8 cellular contexts compared by ENCODE assay signal in the genomic region with DNA sequence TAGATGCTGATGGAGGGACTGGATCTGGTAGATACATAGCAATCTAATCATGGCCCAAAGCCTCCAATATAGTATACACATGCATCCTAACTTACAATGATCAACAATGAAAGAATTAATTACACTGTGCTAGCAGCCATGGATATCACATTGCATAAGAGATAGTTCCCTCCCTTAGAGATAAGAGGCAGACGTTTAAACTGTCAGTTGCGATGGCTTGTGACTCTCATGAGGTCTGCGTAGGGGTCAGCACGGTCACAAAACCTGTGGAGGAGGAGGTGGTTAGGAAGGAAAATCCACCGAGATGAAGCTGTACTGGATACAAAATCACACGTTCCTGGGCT. TPM values are rescaled to one million over a fixed set of nuclear protein-coding genes. Genes with fewer than 3 reads are reported as not detected.
DNase-seq lines count a peak whose midpoint lies in the region; ATAC-seq, FAIRE-seq and TF ChIP-seq lines count a peak whose summit lies in the region.

No MANE protein-coding gene starts in this region.

- TF ChIP-seq CTCF in heart left ventricle (IDR thresholded peaks at IDR 0.05), result no peak
- TF ChIP-seq CTCF in K562 (IDR thresholded peaks at IDR 0.05 in 2 of 3, conservative IDR thresholded peaks at IDR 0.05 in 1 of 3; ENCODE audit: insufficient read depth in 2 of 3, low read depth in 1 of 3, low read length in 3 of 3), result no peak

- H2AFZ ChIP-seq in K562 (ENCODE audit: low read depth, low read length), result peak overlapping the region; percentile 81

- DNase-seq in heart left ventricle (no peak), cardiac septum (ENCODE audit: low spot score) (no peak), K562 (ENCODE audit: extremely low read depth in 1 of 4, low spot score in 3 of 4) (peak in 3 of 4 experiments; percentile 27 to 70 (median 34)), mesendoderm (no peak), aorta (no peak), OCI-M2 (lab: John Stamatoyannopoulos, UW; ENCODE audit: unreplicated experiment) (no peak), activated gamma-delta T cell treated with Interleukin-2 at 50 U/mL for 16 hours (no peak), NCI-H2081 treated with DMSO at 0.1 percent for 48 hours (lab: John Stamatoyannopoulos, UW) (no peak)

- BruUV-seq in K562 (replicated peaks; lab: Mats Ljungman, UMichigan), result no TSS peak

- H2AK5ac ChIP-seq in mesendoderm (ENCODE audit: low read length), result no peak overlapping the region

- CTCF ChIA-PET in K562 (lab: Yijun Ruan, JAX; ENCODE audit: low intra/inter-chr PET ratio), result no interaction called here

- H3K27me3 ChIP-seq in heart left ventricle, result no peaks in the 10 kb centered on the region
- H3K27me3 ChIP-seq in K562 (ENCODE audit: control insufficient read depth in 2 of 2, insufficient read depth in 2 of 2, low read length in 2 of 2), result peaks cover 0 to 6% of the 10 kb centered on the region in 2 experiments; a peak in 3 of 5 replicates
- peaks cover 4% of the 10 kb centered on the region for H3K27me3 ChIP-seq in mesendoderm (ENCODE audit: insufficient read depth, low read length, poor library complexity)
- no peaks in the 10 kb centered on the region for H3K27me3 ChIP-seq in aorta (ENCODE audit: control insufficient read depth in 1 of 2, insufficient read depth in 2 of 2, low read length in 1 of 2)

- H3K9me3 ChIP-seq in heart left ventricle, result no peaks in the 10 kb centered on the region
- peaks cover 2% of the 10 kb centered on the region; the same call in 1 of the 2 replicates for H3K9me3 ChIP-seq in K562 (replicated peaks; ENCODE audit: control insufficient read depth, insufficient read depth, low read depth, low read length)
- H3K9me3 ChIP-seq in aorta (ENCODE audit: control insufficient read depth, low read length), result no peaks in the 10 kb centered on the region

- no peak overlapping the region for H3K18ac ChIP-seq in mesendoderm (ENCODE audit: low read length)

- no peak overlapping the region for H2BK15ac ChIP-seq in mesendoderm (replicated peaks; ENCODE audit: low read depth)

- TF ChIP-seq POLR2A in heart left ventricle (IDR thresholded peaks at IDR 0.05) (no peak), K562 (conservative IDR thresholded peaks at IDR 0.05) (no peak)

- H3K79me2 ChIP-seq in K562 (ENCODE audit: control insufficient read depth, insufficient read depth, low read length) (peaks cover 37% of the 10 kb centered on the region), mesendoderm (ENCODE audit: control insufficient read depth, insufficient read depth, low read length) (no peaks in the 10 kb centered on the region)

- H3K4me2 ChIP-seq in K562 (ENCODE audit: insufficient read depth, low read length) (peak overlapping the region; percentile 94), mesendoderm (ENCODE audit: low read length) (peak overlapping the region; percentile 80)

- H3K4ac ChIP-seq in mesendoderm (ENCODE audit: low read depth, low read length), result no peak overlapping the region

- no peak overlapping the region for H4K5ac ChIP-seq in mesendoderm (ENCODE audit: low read length)

- H3K9me1 ChIP-seq in K562 (ENCODE audit: control insufficient read depth, insufficient read depth, low read length), result no peaks in the 10 kb centered on the region

- peak overlapping the region; percentile 57 to 97 (median 87) for H3K4me3 ChIP-seq in heart left ventricle
- peak overlapping the region; percentile 76 for H3K4me3 ChIP-seq in K562
- H3K4me3 ChIP-seq in mesendoderm (ENCODE audit: low read length), result no peak overlapping the region
- H3K4me3 ChIP-seq in aorta (ENCODE audit: low read length in 2 of 2), result peak overlapping the region; percentile 5 to 19

- no peak overlapping the region for H3K56ac ChIP-seq in mesendoderm (ENCODE audit: low read length)

- no peak for TF ChIP-seq RAD21 in K562 (CRISPR knock-in tag; conservative IDR thresholded peaks at IDR 0.05 in 1 of 2, IDR thresholded peaks at IDR 0.05 in 1 of 2)

- H3K27ac ChIP-seq in heart left ventricle, result peak overlapping the region in 11 of 12 donors; percentile 78 to 99 (median 92)
- H3K27ac ChIP-seq in K562 (ENCODE audit: extremely low read depth, low read depth, low read length), result peak overlapping the region; percentile 61; the same call in 2 of the 3 replicates
- H3K27ac ChIP-seq in mesendoderm (ENCODE audit: low read depth, low read length), result no peak overlapping the region
- no peak overlapping the region for H3K27ac ChIP-seq in aorta (ENCODE audit: low read depth in 1 of 2, low read length in 2 of 2)

- H3K79me1 ChIP-seq in mesendoderm (ENCODE audit: low read length), result no peaks in the 10 kb centered on the region

- POLR2A ChIA-PET in K562 (lab: Yijun Ruan, JAX), result interaction anchor here (0.6 to 3.5 kb wide), 3 partner anchors 9 to 11 kb away, joined by 3 to 15 read pairs (median 5); no protein-coding TSS in a partner anchor

- H3K9ac ChIP-seq in K562 (ENCODE audit: insufficient read depth in 1 of 2, low read depth in 2 of 2, low read length in 2 of 2) (peak overlapping the region; percentile 55 to 88), mesendoderm (ENCODE audit: low read length) (peak overlapping the region; percentile 12)

- no peak overlapping the region for H2BK5ac ChIP-seq in mesendoderm (ENCODE audit: low read length)

- TF ChIP-seq EP300 in K562 (IDR thresholded peaks at IDR 0.05; ENCODE audit: low read length), result peak; percentile 94

- H3K36me3 ChIP-seq in heart left ventricle (no peaks in the 10 kb centered on the region), K562 (ENCODE audit: control insufficient read depth, insufficient read depth, low read length) (peaks cover 2% of the 10 kb centered on the region; the same call in 1 of the 3 replicates), mesendoderm (ENCODE audit: control insufficient read depth, insufficient read depth, low read length) (no peaks in the 10 kb centered on the region), aorta (ENCODE audit: control insufficient read depth in 1 of 2, insufficient read depth in 2 of 2, low read length in 1 of 2) (no peaks in the 10 kb centered on the region)

- H4K20me1 ChIP-seq in K562 (replicated peaks; ENCODE audit: control insufficient read depth, insufficient read depth, low read length), result no peaks in the 10 kb centered on the region; the same call in 1 of the 2 replicates

- intact Hi-C loops in heart left ventricle (cut with DNase I) (loop anchor here (1.0 to 10.0 kb wide), 8 partner anchors 29 to 75 kb away; partner anchors contain the start of gene TMEM185B (in 3 of the 10)), cardiac septum (cut with DNase I) (loop anchor here (1.0 to 10.0 kb wide), 3 partner anchors 29 to 63 kb away; partner anchors contain the start of gene TMEM185B), K562 (cut with micrococcal nuclease) (loop anchor here (1.0 to 2.0 kb wide), 3 partner anchors 29 to 61 kb away; partner anchors contain the start of gene TMEM185B), aorta (cut with DNase I) (loop anchor here (2.0 to 5.0 kb wide), 3 partner anchors 31 to 61 kb away; no protein-coding TSS in a partner anchor)

- no peak overlapping the region for H3K23ac ChIP-seq in mesendoderm (ENCODE audit: low read length)

- in situ Hi-C loops in K562 (cut with MboI), result no loop called here

- peak; percentile 74 for FAIRE-seq in K562 (lab: Jason Lieb, UNC)

- H2BK120ac ChIP-seq in mesendoderm (ENCODE audit: low read depth, low read length), result no peak overlapping the region

- H3K4me1 ChIP-seq in heart left ventricle (peaks cover 2 to 49% (median 37%) of the 10 kb centered on the region in 12 donors), K562 (replicated peaks in 1 of 2; ENCODE audit: control insufficient read depth in 2 of 2, insufficient read depth in 2 of 2, low read length in 2 of 2) (peaks cover 19 to 23% of the 10 kb centered on the region in 2 experiments), mesendoderm (ENCODE audit: control insufficient read depth, low read depth, low read length) (peaks cover 7% of the 10 kb centered on the region), aorta (ENCODE audit: control insufficient read depth in 1 of 2, insufficient read depth in 2 of 2, low read length in 2 of 2) (peaks cover 0 to 5% of the 10 kb centered on the region in 2 donors)

- H4K8ac ChIP-seq in mesendoderm (ENCODE audit: low read depth, low read length), result no peak overlapping the region

- 3 to 15% (median 7%) methylated on average over 5 to 6 of the region's 6 CpGs for WGBS in heart left ventricle, 4 donors
- 0% methylated on average over 6 of the region's 6 CpGs for WGBS in K562 (ENCODE audit: insufficient coverage, low coverage, missing lambda C conversion rate)
- WGBS in mesendoderm (ENCODE audit: extremely low coverage, insufficient coverage, low lambda C conversion rate), result no CpG with 5 or more reads among the region's 6 CpGs
- 26 to 31% methylated on average over 6 of the region's 6 CpGs for WGBS in aorta, 2 donors

- ATAC-seq in heart left ventricle, result no peak
- peak; percentile 16 for ATAC-seq in K562
- ATAC-seq in aorta (ENCODE audit: low FRiP score), result no peak

RNA-seq across cellular contexts. Expression of gene RALB, which starts 0.8 kb away (rescaled TPM):
- total RNA-seq in heart left ventricle, result 10 to 100 TPM; 35.7 to 59.9 (median 45.1) TPM
- 100 to 1,000 TPM in 1 of 2 donors, 10 to 100 TPM in 1; 30.5 to 111 TPM for polyA plus RNA-seq in heart left ventricle
- 49.9 TPM for total RNA-seq in cardiac septum
- total RNA-seq in K562 (2011; cell fraction: chromatin; rRNA removed; ENCODE audit: low replicate concordance), result 8.4 and 11.1 TPM in 2 replicates
- 7.0 and 9.2 TPM in 2 replicates for total RNA-seq in K562 (2011; cell fraction: nucleolus; rRNA removed)
- 10.0 and 20.5 TPM in 2 replicates for total RNA-seq in K562 (2011; cell fraction: nucleoplasm; rRNA removed)
- 32.6 and 38.2 TPM in 2 replicates for total RNA-seq in K562 (2014; rRNA removed)
- 38.4 and 42.0 TPM in 2 replicates for total RNA-seq in K562 (2014; rRNA removed; fragmentation: Illumina TruSeq; extraction: Trizol)
- 58.1 and 65.6 TPM in 2 replicates for total RNA-seq in K562 (2015; rRNA removed; fragmentation: Illumina TruSeq; extraction: Trizol)
- total RNA-seq in K562 (2021), result 30.9 and 31.6 TPM in 2 replicates
- 53.5 and 64.2 TPM in 2 replicates for polyA plus RNA-seq in K562 (2011; rRNA removed)
- polyA plus RNA-seq in K562 (2011; cell fraction: cytosol; rRNA removed), result 26.9 and 46.9 TPM in 2 replicates
- 11.6 and 15.0 TPM in 2 replicates for polyA plus RNA-seq in K562 (2011; cell fraction: nucleus; rRNA removed)
- 67.0 TPM in 2 replicates for polyA plus RNA-seq in K562 (2012)
- polyA plus RNA-seq in K562 (2014; fragmentation: Illumina TruSeq; extraction: Trizol), result 48.1 and 56.8 TPM in 2 replicates
- 10 to 100 TPM; 14.8 to 29.9 TPM for polyA plus RNA-seq in K562 (2014; fragmentation: Nextera tagmentation; extraction: Ambion mirVana)
- 41.1 and 46.6 TPM in 2 replicates for polyA plus RNA-seq in K562 (2014; rRNA removed)
- polyA minus RNA-seq in K562 (2011; rRNA and poly(A)+ RNA removed), result 38.1 and 47.9 TPM in 2 replicates
- 17.7 and 19.5 TPM in 2 replicates for polyA minus RNA-seq in K562 (2011; cell fraction: cytosol; rRNA and poly(A)+ RNA removed)
- 7.8 and 12.8 TPM in 2 replicates for polyA minus RNA-seq in K562 (2011; cell fraction: nucleus; rRNA and poly(A)+ RNA removed)
- 12.0 TPM for polyA plus RNA-seq in mesendoderm (2013, experiment 1 of 2)
- polyA plus RNA-seq in mesendoderm (2013, experiment 2 of 2), result 11.6 TPM
- total RNA-seq in aorta, result 10 to 100 TPM; 43.3 to 55.0 TPM
- polyA plus RNA-seq in aorta, result 10 to 100 TPM; 45.2 to 80.3 TPM

RNA-seq across cellular contexts. Expression of gene TMEM185B, which starts 28.6 kb away (rescaled TPM):
- total RNA-seq in heart left ventricle, result 10 to 100 TPM; 16.1 to 29.8 (median 26.8) TPM
- polyA plus RNA-seq in heart left ventricle, result 10 to 100 TPM in 1 of 2 donors, 1 to 10 TPM in 1; 7.8 to 21.2 TPM
- 22.7 TPM for total RNA-seq in cardiac septum
- total RNA-seq in K562 (2011; cell fraction: chromatin; rRNA removed; ENCODE audit: low replicate concordance), result 24.9 and 37.8 TPM in 2 replicates
- 22.9 and 35.9 TPM in 2 replicates for total RNA-seq in K562 (2011; cell fraction: nucleolus; rRNA removed)
- total RNA-seq in K562 (2011; cell fraction: nucleoplasm; rRNA removed), result 26.7 and 29.2 TPM in 2 replicates
- total RNA-seq in K562 (2014; rRNA removed), result 17.8 and 26.9 TPM in 2 replicates
- 11.2 TPM in 2 replicates for total RNA-seq in K562 (2014; rRNA removed; fragmentation: Illumina TruSeq; extraction: Trizol)
- 11.5 and 11.6 TPM in 2 replicates for total RNA-seq in K562 (2015; rRNA removed; fragmentation: Illumina TruSeq; extraction: Trizol)
- total RNA-seq in K562 (2021), result 26.3 and 27.3 TPM in 2 replicates
- 8.7 and 12.1 TPM in 2 replicates for polyA plus RNA-seq in K562 (2011; rRNA removed)
- 10.8 and 16.1 TPM in 2 replicates for polyA plus RNA-seq in K562 (2011; cell fraction: cytosol; rRNA removed)
- 19.2 and 23.5 TPM in 2 replicates for polyA plus RNA-seq in K562 (2011; cell fraction: nucleus; rRNA removed)
- polyA plus RNA-seq in K562 (2012), result 22.9 and 28.1 TPM in 2 replicates
- 23.4 and 28.2 TPM in 2 replicates for polyA plus RNA-seq in K562 (2014; fragmentation: Illumina TruSeq; extraction: Trizol)
- polyA plus RNA-seq in K562 (2014; fragmentation: Nextera tagmentation; extraction: Ambion mirVana), result 1 to 10 TPM; 2.9 to 3.2 TPM
- 12.0 and 14.6 TPM in 2 replicates for polyA plus RNA-seq in K562 (2014; rRNA removed)
- 8.3 and 8.6 TPM in 2 replicates for polyA minus RNA-seq in K562 (2011; rRNA and poly(A)+ RNA removed)
- polyA minus RNA-seq in K562 (2011; cell fraction: cytosol; rRNA and poly(A)+ RNA removed), result 7.0 and 8.9 TPM in 2 replicates
- 9.2 and 13.6 TPM in 2 replicates for polyA minus RNA-seq in K562 (2011; cell fraction: nucleus; rRNA and poly(A)+ RNA removed)
- polyA plus RNA-seq in mesendoderm (2013, experiment 1 of 2), result 13.8 TPM
- polyA plus RNA-seq in mesendoderm (2013, experiment 2 of 2), result 14.3 TPM
- total RNA-seq in aorta, result 10 to 100 TPM; 17.5 to 20.8 TPM
- polyA plus RNA-seq in aorta, result 1 to 10 TPM; 4.9 to 8.0 TPM

Comparison
In these comparisons a context has a peak if more than half of its experiments do, and no peak if none do; other contexts are left out.
1. DNase-seq: peak in K562 (3 of 4); none in heart left ventricle (0 of 5), cardiac septum (single experiment), mesendoderm (single experiment), aorta (0 of 2), OCI-M2 (single experiment), activated gamma-delta T cell treated with Interleukin-2 at 50 U/mL for 16 hours (single experiment) and NCI-H2081 treated with DMSO at 0.1 percent for 48 hours (single experiment).
2. H3K27ac ChIP-seq: peak in heart left ventricle (11 of 12) and K562 (single experiment); none in mesendoderm (single experiment) and aorta (0 of 2).